30 cellular contexts compared by ENCODE assay signal in the genomic region with DNA sequence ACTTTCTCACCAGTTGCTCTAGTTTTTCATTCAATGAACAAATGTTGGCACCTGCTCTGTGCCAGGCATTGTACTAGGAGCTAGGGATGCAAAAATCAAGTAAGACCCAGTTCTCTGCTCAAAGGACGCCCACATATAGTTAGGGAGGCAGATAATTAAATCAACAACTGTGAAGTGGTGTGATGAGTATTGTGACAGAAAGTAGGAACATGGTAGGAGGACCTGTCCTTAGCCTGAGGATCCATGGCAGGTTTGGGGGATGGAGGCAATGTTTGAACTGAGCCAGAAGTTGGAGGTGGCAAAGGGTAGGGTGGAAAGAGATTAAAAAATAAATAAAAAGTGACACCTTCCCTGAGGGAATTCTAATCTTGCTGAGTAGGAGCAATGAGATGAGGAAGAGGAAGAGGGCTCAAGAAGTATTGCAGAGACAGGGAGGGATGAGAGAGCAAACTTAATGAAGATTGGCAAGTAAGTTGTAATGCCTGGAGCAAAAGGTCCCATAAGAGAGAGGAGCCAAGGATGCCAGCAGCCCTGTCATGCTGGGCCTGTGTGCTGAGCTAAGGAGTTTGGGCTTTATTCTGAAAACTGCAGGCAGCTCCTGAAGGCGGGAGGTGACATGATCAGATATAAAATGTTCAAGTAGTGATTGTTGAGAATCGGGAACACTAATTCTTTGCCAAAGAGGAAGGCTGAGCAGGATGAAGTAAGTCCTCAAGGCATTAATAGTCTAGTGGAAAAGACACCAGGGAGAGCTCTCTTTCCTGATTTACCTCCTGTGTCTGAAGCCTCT.
"Had no signal": no experiment of that assay in that cellular context is flagged by ENCODE, and none has a peak within 500 bp of the region (broad histone marks: within the 10 kb centered on the region; RNA-seq: fewer than 3 reads in every experiment).

No MANE protein-coding gene starts in this region.

- DNase-seq: activated B cell treated with CpG ODN at 0.5 μM for 24 hours; activated CD4-positive, alpha-beta memory T cell treated with anti-CD3 and anti-CD28 coated beads for 36 hours; activated CD4-positive, alpha-beta T cell treated with anti-CD3 and anti-CD28 coated beads for 4 hours; activated CD4-positive, alpha-beta T cell treated with anti-CD3 and anti-CD28 coated beads, Interleukin-2, amount 10 ng/mL, durations not matched to agents 24 days and 14 days; activated CD4-positive, alpha-beta T cell treated with anti-CD3 and anti-CD28 coated beads, Interleukin-2, amount 50 U/mL, for 1 hour; activated CD4-positive, alpha-beta T cell treated with anti-CD3 and anti-CD28 coated beads, Interleukin-2, amount 50 U/mL, for 4 hours; activated CD4-positive, CD25-positive, alpha-beta regulatory T cell treated with anti-CD3 and anti-CD28 coated beads, Interleukin-2, amount 50 U/mL, for 72 hours; activated CD8-positive, alpha-beta memory T cell treated with anti-CD3 and anti-CD28 coated beads, Interleukin-2, amount 50 U/mL, for 4 hours; activated CD8-positive, alpha-beta T cell treated with anti-CD3 and anti-CD28 coated beads for 36 hours; activated effector memory CD4-positive, alpha-beta T cell treated with anti-CD3 and anti-CD28 coated beads, Interleukin-2, amount 50 U/mL, for 16 hours; activated gamma-delta T cell treated with Interleukin-2 at 50 U/mL for 16 hours; activated naive CD4-positive, alpha-beta T cell; activated naive CD4-positive, alpha-beta T cell treated with anti-CD3 and anti-CD28 coated beads for 36 hours; activated naive CD4-positive, alpha-beta T cell treated with anti-CD3 and anti-CD28 coated beads, Interleukin-2, amount 50 U/mL, for 16 hours; activated naive CD8-positive, alpha-beta T cell treated with anti-CD3 and anti-CD28 coated beads for 36 hours; activated T-cell treated with anti-CD3 and anti-CD28 coated beads for 4 hours; activated T-cell treated with anti-CD3 and anti-CD28 coated beads, Interleukin-2, amount 50 U/mL, for 1 hour; activated T-cell treated with anti-CD3 and anti-CD28 coated beads, Interleukin-2, amount 50 U/mL, for 4 hours; activated T-cell treated with anti-CD3 and anti-CD28 coated beads, Interleukin-2, amount 50 U/mL, for 72 hours; adrenal gland; amniotic stem cell; aorta; body of pancreas; brain microvascular endothelial cell; cerebellar nuclear complex; T-helper 1 cell; T-helper 2 cell; T-helper 9 cell had no signal

- ATAC-seq: activated CD8-positive, alpha-beta T cell treated with anti-CD3 and anti-CD28 coated beads for 36 hours; activated naive CD4-positive, alpha-beta T cell treated with anti-CD3 and anti-CD28 coated beads, Interleukin-2, amount 50 U/mL, for 72 hours; activated T-cell treated with anti-CD3 and anti-CD28 coated beads, Interleukin-2, amount 50 U/mL, for 4 hours; activated T-cell treated with anti-CD3 and anti-CD28 coated beads, Interleukin-2, amount 50 U/mL, for 72 hours; activated T-helper 17 cell treated with anti-CD3 and anti-CD28 coated beads, Interleukin-2, amount 50 U/mL, for 72 hours; body of pancreas had no signal
